Comparison of ENCODE assay signal across 8 cellular contexts in genomic region chr12:48716168-48716492, GRCh38. TPM values are rescaled to one million over a fixed set of nuclear protein-coding genes. Genes with fewer than 3 reads are reported as not detected.
A peak's percentile ranks its signal among the peaks of the same experiment; 100 is the strongest.
DNase-seq lines count a peak whose midpoint lies in the region; ATAC-seq, FAIRE-seq and TF ChIP-seq lines count a peak whose summit lies in the region.

No MANE protein-coding gene starts in this region.

- POLR2A ChIA-PET in T-cell (lab: Charles Lee), result interaction anchor here in 1 of 2 donors (1.0 kb wide), 1 partner anchor 34 kb away, joined by 3 read pairs; the partner anchor contains the start of gene KANSL2

- H3K27me3 Mint-ChIP-seq in T-cell (no peaks in the 10 kb centered on the region), glutamatergic neuron (ENCODE audit: unreplicated experiment) (peaks cover 10% of the 10 kb centered on the region)

- H3K9me2 ChIP-seq in GM23248 (ENCODE audit: insufficient read depth), result no peaks in the 10 kb centered on the region

- TF ChIP-seq CTCF in glutamatergic neuron (IDR thresholded peaks at IDR 0.05; ENCODE audit: partially characterized antibody, unreplicated experiment), result no peak

- FAIRE-seq in GM12892 (lab: Jason Lieb, UNC), result no peak

- H3K4me2 ChIP-seq in GM23248 (ENCODE audit: unreplicated experiment) (peak overlapping the region; percentile 96), skeletal muscle satellite cell (ENCODE audit: low read length) (peak overlapping the region; percentile 98)

- no peak for TF ChIP-seq POLR2A in GM12892 (IDR thresholded peaks at IDR 0.05; ENCODE audit: low read depth, low read length)

- ATAC-seq in T-cell (replicated peaks in 1 of 4) (peak in 2 of 4 experiments; percentile 15 to 16), HG03460 (IDR thresholded peaks at IDR 0.05; ENCODE audit: unreplicated experiment) (no peak)

- H3K36me3 ChIP-seq in GM23248 (ENCODE audit: low read depth) (peaks cover 17% of the 10 kb centered on the region), skeletal muscle satellite cell (ENCODE audit: insufficient read depth, low read length) (peaks cover 24% of the 10 kb centered on the region)

- WGBS in GM23248 (ENCODE audit: low coverage in 1 of 2, low lambda C conversion rate in 2 of 2, missing lambda C conversion rate in 2 of 2), 2 experiments, result 1% methylated on average over 17 of the region's 17 CpGs

- H3K4me1 ChIP-seq in GM23248 (ENCODE audit: insufficient read depth) (peaks cover 25% of the 10 kb centered on the region), skeletal muscle satellite cell (ENCODE audit: control insufficient read depth, insufficient read depth, low read length) (peaks cover 17% of the 10 kb centered on the region)

- H3K27ac ChIP-seq in GM23248, result peak overlapping the region; percentile 92

- DNase-seq in GM23248, result no peak
- DNase-seq in T-cell, result peak in 2 of 34 experiments; percentile 2 to 6
- no peak for DNase-seq in glutamatergic neuron
- no peak for DNase-seq in GM12892 (ENCODE audit: insufficient read length)
- no peak for DNase-seq in NOMO-1 (lab: John Stamatoyannopoulos, UW; ENCODE audit: unreplicated experiment in 2 of 2)
- no peak for DNase-seq in NCI-H2107 treated with DMSO at 0.1 percent for 48 hours (lab: John Stamatoyannopoulos, UW; ENCODE audit: unreplicated experiment)

- peaks cover 29% of the 10 kb centered on the region for H3K36me3 Mint-ChIP-seq in T-cell
- H3K36me3 Mint-ChIP-seq in glutamatergic neuron (ENCODE audit: unreplicated experiment), result peaks cover 13% of the 10 kb centered on the region

- H3K27ac Mint-ChIP-seq in T-cell (peak overlapping the region; percentile 95 to 97), glutamatergic neuron (ENCODE audit: unreplicated experiment) (peak overlapping the region; percentile 94)

- H3K9me3 Mint-ChIP-seq in T-cell (peaks cover 10 to 14% (median 11%) of the 10 kb centered on the region in 3 donors), glutamatergic neuron (ENCODE audit: unreplicated experiment) (peaks cover 20% of the 10 kb centered on the region)

- H3K79me2 ChIP-seq in GM23248 (ENCODE audit: insufficient read depth), result peaks cover 52% of the 10 kb centered on the region

- peaks cover 43 to 50% (median 47%) of the 10 kb centered on the region in 3 donors for H3K4me1 Mint-ChIP-seq in T-cell
- peaks cover 6% of the 10 kb centered on the region for H3K4me1 Mint-ChIP-seq in glutamatergic neuron (ENCODE audit: low read depth, unreplicated experiment)

- H3K9me3 ChIP-seq in GM23248 (ENCODE audit: low read depth), result no peaks in the 10 kb centered on the region
- no peaks in the 10 kb centered on the region for H3K9me3 ChIP-seq in skeletal muscle satellite cell (replicated peaks; ENCODE audit: low read length)

- in situ Hi-C loops in GM23248 (cut with MboI), result no loop called here

- peak overlapping the region; percentile 87 for H3K4me3 ChIP-seq in GM23248
- peak overlapping the region; percentile 80 for H3K4me3 ChIP-seq in skeletal muscle satellite cell (ENCODE audit: low read length)

- peak overlapping the region; percentile 67 for H2AFZ ChIP-seq in GM23248

- CTCF ChIA-PET in T-cell (lab: Charles Lee), result interaction anchor here in 1 of 2 donors (0.9 kb wide), 1 partner anchor 34 kb away, joined by 3 read pairs; the partner anchor contains the start of gene KANSL2

- H3K27me3 ChIP-seq in GM23248 (replicated peaks; ENCODE audit: insufficient read depth) (no peaks in the 10 kb centered on the region), skeletal muscle satellite cell (ENCODE audit: control insufficient read depth, insufficient read depth, low read length) (no peaks in the 10 kb centered on the region)

- H3K4me3 Mint-ChIP-seq in T-cell, result peak overlapping the region; percentile 88 to 97 (median 91)
- peak overlapping the region; percentile 93 for H3K4me3 Mint-ChIP-seq in glutamatergic neuron (ENCODE audit: unreplicated experiment)

- H4K20me1 ChIP-seq in GM23248 (ENCODE audit: insufficient read depth), result 0 out of 2 replicates have a peak, but pooled peaks cover 3% of the 10 kb centered on the region

- H3K9ac ChIP-seq in GM23248, result peak overlapping the region; percentile 95
- H3K9ac ChIP-seq in skeletal muscle satellite cell (ENCODE audit: low read depth, low read length), result peak overlapping the region; percentile 98

- H3F3A ChIP-seq in GM23248 (ENCODE audit: insufficient read depth), result peaks cover 26% of the 10 kb centered on the region

RNA-seq across cellular contexts. Expression of gene CCNT1, which starts 0.4 kb away (rescaled TPM):
- total RNA-seq in GM23248 (2014; rRNA removed; shearing (Covaris generic)), result 19.3 and 71.6 TPM in 2 replicates
- polyA plus RNA-seq in GM23248 (2016; fragmentation: Nextera tagmentation; extraction: Ambion mirVana), result 5.5 and 6.7 TPM in 2 replicates
- total RNA-seq in T-cell, result 100 to 1,000 TPM in 2 of 5 donors, 10 to 100 TPM in 3; 49.6 to 109 (median 57.7) TPM
- 42.5 TPM for total RNA-seq in glutamatergic neuron (ENCODE audit: unreplicated experiment)
- 25.8 and 27.1 TPM in 2 replicates for total RNA-seq in skeletal muscle satellite cell (2012; rRNA removed)
- polyA plus RNA-seq in GM12892 (2012; ENCODE audit: missing spikeins), result 15.8 TPM

RNA-seq across cellular contexts. Expression of gene KANSL2, which starts 34.1 kb away (rescaled TPM):
- total RNA-seq in GM23248 (2014; rRNA removed; shearing (Covaris generic)), result 25.7 and 44.4 TPM in 2 replicates
- 28.6 and 30.0 TPM in 2 replicates for polyA plus RNA-seq in GM23248 (2016; fragmentation: Nextera tagmentation; extraction: Ambion mirVana)
- total RNA-seq in T-cell (100 to 1,000 TPM in 2 of 5 donors, 10 to 100 TPM in 3; 64.1 to 118 (median 66.4) TPM), glutamatergic neuron (ENCODE audit: unreplicated experiment) (48.9 TPM)
- 45.4 and 50.7 TPM in 2 replicates for total RNA-seq in skeletal muscle satellite cell (2012; rRNA removed)
- polyA plus RNA-seq in GM12892 (2012; ENCODE audit: missing spikeins), result 30.5 TPM
